Comparison of ENCODE assay signal across 10 cellular contexts in genomic region chr11:35302388-35302787, GRCh38.
"Had no signal": no experiment of that assay in that cellular context is flagged by ENCODE, and none has a peak within 500 bp of the region (broad histone marks: within the 10 kb centered on the region; RNA-seq: fewer than 3 reads in every experiment).

No MANE protein-coding gene starts in this region.

- H3K4me3 ChIP-seq: body of pancreas, esophagus muscularis mucosa, gastrocnemius medialis, stomach, thyroid gland had no signal

- H3K27me3 ChIP-seq: body of pancreas, esophagus muscularis mucosa, gastrocnemius medialis, stomach, thyroid gland had no signal

- ATAC-seq: body of pancreas, gastrocnemius medialis had no signal

- H3K4me1 ChIP-seq: gastrocnemius medialis had no signal

- H3K9me3 ChIP-seq: body of pancreas, esophagus muscularis mucosa, gastrocnemius medialis, stomach, thyroid gland had no signal

- H3K36me3 ChIP-seq: esophagus muscularis mucosa, gastrocnemius medialis, thyroid gland had no signal

- DNase-seq: activated CD4-positive, alpha-beta T cell treated with anti-CD3 and anti-CD28 coated beads, Interleukin-2, amount 50 U/mL, for 4 hours; activated CD4-positive, CD25-positive, alpha-beta regulatory T cell treated with anti-CD3 and anti-CD28 coated beads, Interleukin-2, amount 50 U/mL, for 72 hours; activated T-cell treated with anti-CD3 and anti-CD28 coated beads, Interleukin-2, amount 50 U/mL, for 1 hour; amniotic stem cell; body of pancreas; gastrocnemius medialis; stimulated activated CD4-positive, alpha-beta T cell treated with anti-CD3 and anti-CD28 coated beads, Interleukin-4, amount 100 ng/mL, for 4 hours; stomach; thyroid gland had no signal
